21 cellular contexts compared by ENCODE assay signal in genomic region chr2:77028032-77028600, GRCh38.
"Had no signal": no experiment of that assay in that cellular context is flagged by ENCODE, and none has a peak within 500 bp of the region (broad histone marks: within the 10 kb centered on the region; RNA-seq: fewer than 3 reads in every experiment).

No MANE protein-coding gene starts in this region.

- H3K79me2 ChIP-seq: parathyroid adenoma had no signal

- H3K4me3 Mint-ChIP-seq: activated CD4-positive, alpha-beta memory T cell treated with anti-CD3 and anti-CD28 coated beads, Interleukin-2, amount 10 ng/mL, durations not matched to agents 7 days and 5 days; activated naive CD4-positive, alpha-beta T cell treated with anti-CD3 and anti-CD28 coated beads, Interleukin-2, amount 50 U/mL, for 24 hours; activated T-cell treated with anti-CD3 and anti-CD28 coated beads, Interleukin-2, amount 50 U/mL, for 4 hours; naive thymus-derived CD4-positive, alpha-beta T cell; stimulated activated naive B cell treated with anti-CD40 and anti-IgM and Interleukin-4, amounts not matched to agents 10 μg/mL and 1 μg/mL and 100 μg/mL, for 72 hours; T-helper 1 cell treated with Interleukin-12 subunit alpha and Interleukin-12 subunit beta and Interleukin-4 antibody, amounts not matched to agents 30 μg/mL and 1 μg/mL, for 36 hours had no signal

- H3K27me3 Mint-ChIP-seq: activated CD4-positive, alpha-beta memory T cell treated with anti-CD3 and anti-CD28 coated beads, Interleukin-2, amount 10 ng/mL, durations not matched to agents 7 days and 5 days; activated naive CD4-positive, alpha-beta T cell treated with anti-CD3 and anti-CD28 coated beads, Interleukin-2, amount 50 U/mL, for 24 hours; naive thymus-derived CD4-positive, alpha-beta T cell; stimulated activated naive B cell treated with anti-CD40 and anti-IgM and Interleukin-4, amounts not matched to agents 10 μg/mL and 1 μg/mL and 100 μg/mL, for 72 hours had no signal

- H3K4me1 Mint-ChIP-seq: activated CD4-positive, alpha-beta memory T cell treated with anti-CD3 and anti-CD28 coated beads, Interleukin-2, amount 10 ng/mL, durations not matched to agents 7 days and 5 days; activated naive CD4-positive, alpha-beta T cell treated with anti-CD3 and anti-CD28 coated beads, Interleukin-2, amount 50 U/mL, for 24 hours; naive thymus-derived CD4-positive, alpha-beta T cell; stimulated activated naive B cell treated with anti-CD40 and anti-IgM and Interleukin-4, amounts not matched to agents 10 μg/mL and 1 μg/mL and 100 μg/mL, for 72 hours had no signal

- H3K27ac Mint-ChIP-seq: activated CD4-positive, alpha-beta memory T cell treated with anti-CD3 and anti-CD28 coated beads, Interleukin-2, amount 10 ng/mL, durations not matched to agents 7 days and 5 days; activated naive CD4-positive, alpha-beta T cell treated with anti-CD3 and anti-CD28 coated beads, Interleukin-2, amount 50 U/mL, for 24 hours; naive thymus-derived CD4-positive, alpha-beta T cell; stimulated activated naive B cell treated with anti-CD40 and anti-IgM and Interleukin-4, amounts not matched to agents 10 μg/mL and 1 μg/mL and 100 μg/mL, for 72 hours; T-helper 1 cell treated with Interleukin-12 subunit alpha and Interleukin-12 subunit beta and Interleukin-4 antibody, amounts not matched to agents 30 μg/mL and 1 μg/mL, for 36 hours had no signal

- H3K27me3 ChIP-seq: adrenal gland, colonic mucosa, gastrocnemius medialis, heart right ventricle, tibial nerve, vagina had no signal

- H3K36me3 ChIP-seq: adrenal gland, colonic mucosa, gastrocnemius medialis, heart right ventricle, tibial nerve, vagina, WERI-Rb-1 had no signal

- H3K27ac ChIP-seq: adrenal gland, colonic mucosa, gastrocnemius medialis, heart right ventricle, parathyroid adenoma, tibial nerve, vagina, WERI-Rb-1 had no signal

- H2AFZ ChIP-seq: parathyroid adenoma had no signal

- H3K4me3 ChIP-seq: adrenal gland, colonic mucosa, gastrocnemius medialis, heart right ventricle, mucosa of descending colon, tibial nerve, vagina had no signal

- DNase-seq: activated CD4-positive, alpha-beta memory T cell treated with anti-CD3 and anti-CD28 coated beads, Interleukin-2, amount 10 ng/mL, durations not matched to agents 7 days and 5 days; activated effector memory CD4-positive, alpha-beta T cell treated with anti-CD3 and anti-CD28 coated beads, Interleukin-2, amount 50 U/mL, for 16 hours; activated T-cell treated with anti-CD3 and anti-CD28 coated beads, Interleukin-2, amount 50 U/mL, for 4 hours; adrenal gland; central memory CD4-positive, alpha-beta T cell; colonic mucosa; effector CD4-positive, alpha-beta T cell; gastrocnemius medialis; heart right ventricle; islet precursor cell; mucosa of descending colon; naive thymus-derived CD4-positive, alpha-beta T cell; stimulated activated CD4-positive, alpha-beta T cell treated with anti-CD3 and anti-CD28 coated beads, Interleukin-15, amount 100 ng/mL, for 24 hours; stimulated activated CD4-positive, alpha-beta T cell treated with anti-CD3 and anti-CD28 coated beads, Interleukin-4, amount 100 ng/mL, for 1 hour; stimulated activated naive B cell treated with anti-CD40 and anti-IgM and Interleukin-4, amounts not matched to agents 10 μg/mL and 1 μg/mL and 100 μg/mL, for 72 hours; WERI-Rb-1 had no signal

- ATAC-seq: activated T-cell treated with anti-CD3 and anti-CD28 coated beads, Interleukin-2, amount 50 U/mL, for 4 hours; gastrocnemius medialis; heart right ventricle; mucosa of descending colon; naive thymus-derived CD4-positive, alpha-beta T cell; stimulated activated naive B cell treated with anti-CD40 and anti-IgM and Interleukin-4, amounts not matched to agents 10 μg/mL and 1 μg/mL and 100 μg/mL, for 72 hours had no signal

- H3K4me1 ChIP-seq: adrenal gland, colonic mucosa, gastrocnemius medialis, heart right ventricle, parathyroid adenoma, tibial nerve, vagina had no signal

- H3K9me3 ChIP-seq: adrenal gland, colonic mucosa, gastrocnemius medialis, mucosa of descending colon, tibial nerve, vagina had no signal

- H3K9ac ChIP-seq: parathyroid adenoma had no signal

- H3K36me3 Mint-ChIP-seq: activated naive CD4-positive, alpha-beta T cell treated with anti-CD3 and anti-CD28 coated beads, Interleukin-2, amount 50 U/mL, for 24 hours; naive thymus-derived CD4-positive, alpha-beta T cell; stimulated activated naive B cell treated with anti-CD40 and anti-IgM and Interleukin-4, amounts not matched to agents 10 μg/mL and 1 μg/mL and 100 μg/mL, for 72 hours had no signal
